ENCODE assay signal across 8 cellular contexts in the genomic region with DNA sequence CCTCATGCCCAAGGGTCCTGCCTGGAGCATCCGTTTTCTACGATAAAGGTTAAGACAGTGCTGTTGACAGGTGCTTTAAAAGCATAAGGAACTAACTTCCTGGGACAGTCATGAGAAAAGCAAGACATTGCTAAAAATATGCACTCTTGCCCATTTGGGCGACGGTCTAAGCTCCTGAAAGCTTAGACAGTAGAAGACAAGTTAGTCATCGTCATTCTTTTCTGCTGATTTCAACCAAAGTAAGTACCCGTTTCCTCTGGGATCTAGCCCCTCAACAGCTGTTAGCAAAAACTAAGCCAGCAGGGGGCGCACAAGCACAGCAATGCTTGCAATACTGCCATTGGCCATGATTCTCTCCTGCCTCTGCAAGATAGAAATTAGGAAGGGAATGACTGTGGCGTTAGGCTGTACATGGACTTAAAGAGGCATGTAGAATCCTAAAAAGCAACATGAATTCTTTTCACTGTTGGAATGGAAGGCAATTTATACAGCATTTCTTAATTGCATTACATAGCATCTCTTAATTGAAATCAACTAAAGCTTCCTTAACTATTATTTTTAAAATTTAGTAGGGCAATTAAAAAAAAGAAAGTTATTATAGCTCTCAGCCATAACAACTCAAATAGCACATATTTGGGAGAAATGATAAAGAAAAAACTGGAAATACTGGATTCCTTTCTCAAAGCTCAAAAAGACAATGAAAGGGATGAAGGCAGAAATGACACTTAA.
DNase-seq lines count a peak whose midpoint lies in the region; ATAC-seq and TF ChIP-seq lines count a peak whose summit lies in the region.

No MANE protein-coding gene starts in this region.

- H3K27me3 ChIP-seq in right lobe of liver, result no peaks in the 10 kb centered on the region

- TF ChIP-seq CTCF in right lobe of liver (IDR thresholded peaks at IDR 0.05), result peak; percentile 92 to 97 (median 96)

- H3K36me3 ChIP-seq in right lobe of liver, result no peaks in the 10 kb centered on the region

- no peak overlapping the region for H3K4me3 ChIP-seq in right lobe of liver

- no peaks in the 10 kb centered on the region for H3K4me1 ChIP-seq in right lobe of liver

- H3K9me3 ChIP-seq in right lobe of liver, result no peaks in the 10 kb centered on the region

- intact Hi-C loops in right lobe of liver (cut with DNase I), result loop anchor here (10.0 kb wide), 1 partner anchor 645 kb away; no protein-coding TSS in a partner anchor

- no peak overlapping the region for H3K27ac ChIP-seq in right lobe of liver

- peak; percentile 63 for ATAC-seq in GM19025 (IDR thresholded peaks at IDR 0.05; ENCODE audit: low read depth, unreplicated experiment)
- ATAC-seq in HG03565 (IDR thresholded peaks at IDR 0.05; ENCODE audit: unreplicated experiment), result peak; percentile 83
- peak; percentile 90 to 97 (median 94) for ATAC-seq in right lobe of liver

- TF ChIP-seq POLR2A in right lobe of liver (IDR thresholded peaks at IDR 0.05), result no peak

- DNase-seq in AML-193 (lab: John Stamatoyannopoulos, UW) (peak; percentile 80 to 84), NCI-H526 treated with DMSO at 0.1 percent for 48 hours (lab: John Stamatoyannopoulos, UW) (peak; percentile 69), dedifferentiated amniotic fluid mesenchymal stem cell (ENCODE audit: extremely low spot score) (peak; percentile 82), right lobe of liver (peak; percentile 86 to 89 (median 86))
- peak; percentile 96 for DNase-seq in activated CD4-positive, alpha-beta T cell treated with anti-CD3 and anti-CD28 coated beads for 48 hours
- DNase-seq in stimulated activated CD4-positive, alpha-beta T cell treated with anti-CD3 and anti-CD28 coated beads, TNF-alpha, amount 100 ng/mL, for 24 hours (ENCODE audit: low read depth in 3 of 3), result peak; percentile 69 to 86 (median 77)

- 20% methylated on average over 8 of the region's 8 CpGs for WGBS in right lobe of liver (ENCODE audit: insufficient coverage, low coverage, low lambda C conversion rate, missing lambda C conversion rate)
